In genomic region chr6:66103354-66103753, GRCh38 we compare ENCODE assay signal across 19 cellular contexts.
"Had no signal": no experiment of that assay in that cellular context is flagged by ENCODE, and none has a peak within 500 bp of the region (broad histone marks: within the 10 kb centered on the region; RNA-seq: fewer than 3 reads in every experiment).

No MANE protein-coding gene starts in this region.

- FAIRE-seq: islet of Langerhans had no signal

- DNase-seq: cerebellar nuclear complex; colonic mucosa; dermis blood vessel endothelial cell; foreskin melanocyte; heart left ventricle; hypothalamus; kidney glomerular epithelial cell; lower lobe of right lung; naive thymus-derived CD4-positive, alpha-beta T cell; sigmoid colon; stimulated activated CD4-positive, alpha-beta T cell treated with anti-CD3 and anti-CD28 coated beads, Interleukin-12 subunit alpha, Interleukin-12 subunit beta, amount 100 ng/mL, for 4 hours; stimulated activated CD8-positive, alpha-beta memory T cell treated with anti-CD3 and anti-CD28 coated beads, Interleukin-4, amount 100 ng/mL, for 48 hours; tibial artery; upper lobe of right lung had no signal

- H3K27me3 ChIP-seq: colonic mucosa, heart left ventricle, right atrium auricular region, sigmoid colon, tibial artery, upper lobe of right lung, vagina had no signal

- H3K4me3 ChIP-seq: colonic mucosa, heart left ventricle, lower lobe of right lung, right atrium auricular region, sigmoid colon, skin epidermis, tibial artery, upper lobe of right lung, vagina had no signal

- H3K9me3 ChIP-seq: colonic mucosa, lower lobe of right lung, right atrium auricular region, sigmoid colon, tibial artery, upper lobe of right lung, vagina had no signal

- H3K27ac ChIP-seq: colonic mucosa, heart left ventricle, lower lobe of right lung, right atrium auricular region, sigmoid colon, skin epidermis, tibial artery, upper lobe of right lung, vagina had no signal

- ATAC-seq: naive thymus-derived CD4-positive, alpha-beta T cell; stimulated activated effector memory CD8-positive, alpha-beta T cell treated with anti-CD3 and anti-CD28 coated beads, Interleukin-12 subunit alpha, Interleukin-12 subunit beta, amount 100 ng/mL, for 72 hours had no signal

- H3K36me3 ChIP-seq: colonic mucosa, heart left ventricle, lower lobe of right lung, right atrium auricular region, sigmoid colon, tibial artery, upper lobe of right lung, vagina had no signal

- H3K4me1 ChIP-seq: colonic mucosa, heart left ventricle, lower lobe of right lung, right atrium auricular region, tibial artery, vagina had no signal
